21 cellular contexts compared by ENCODE assay signal in genomic region chr17:67456103-67456502, GRCh38.
DNase-seq lines count a peak whose midpoint lies in the region; ATAC-seq lines count a peak whose summit lies in the region.
"Had no signal": no experiment of that assay in that cellular context is flagged by ENCODE, and none has a peak within 500 bp of the region (broad histone marks: within the 10 kb centered on the region; RNA-seq: fewer than 3 reads in every experiment).

No MANE protein-coding gene starts in this region.

- H3K36me3 Mint-ChIP-seq in activated naive CD4-positive, alpha-beta T cell treated with anti-CD3 and anti-CD28 coated beads for 36 hours (ENCODE audit: low read depth): peaks cover 25% of the 10 kb centered on the region
- peaks cover 41% of the 10 kb centered on the region for H3K36me3 Mint-ChIP-seq in activated naive CD8-positive, alpha-beta T cell treated with anti-CD3 and anti-CD28 coated beads for 36 hours
- peaks cover 8 to 17% of the 10 kb centered on the region in 2 donors for H3K36me3 Mint-ChIP-seq in stimulated activated naive B cell treated with anti-CD40 and anti-IgM and Interleukin-4, amounts not matched to agents 10 μg/mL and 1 μg/mL and 100 μg/mL, for 72 hours

- ATAC-seq in stimulated activated naive B cell treated with anti-CD40 and anti-IgM and Interleukin-4, amounts not matched to agents 10 μg/mL and 1 μg/mL and 100 μg/mL, for 72 hours (replicated peaks): peak; percentile 57 to 62
- ATAC-seq: activated CD4-positive, CD25-positive, alpha-beta regulatory T cell treated with anti-CD3 and anti-CD28 coated beads, Interleukin-2, amount 50 U/mL, for 24 hours had no signal

- no peaks in the 10 kb centered on the region for H3K27me3 Mint-ChIP-seq in activated naive CD4-positive, alpha-beta T cell treated with anti-CD3 and anti-CD28 coated beads for 36 hours (ENCODE audit: low read depth)
- no peaks in the 10 kb centered on the region for H3K27me3 Mint-ChIP-seq in activated naive CD8-positive, alpha-beta T cell treated with anti-CD3 and anti-CD28 coated beads for 36 hours
- no peaks in the 10 kb centered on the region for H3K27me3 Mint-ChIP-seq in stimulated activated naive B cell treated with anti-CD40 and anti-IgM and Interleukin-4, amounts not matched to agents 10 μg/mL and 1 μg/mL and 100 μg/mL, for 72 hours
- H3K27me3 Mint-ChIP-seq: type B pancreatic cell had no signal

- H3K4me3 Mint-ChIP-seq in activated naive CD4-positive, alpha-beta T cell treated with anti-CD3 and anti-CD28 coated beads for 36 hours: no peak overlapping the region
- no peak overlapping the region for H3K4me3 Mint-ChIP-seq in activated naive CD8-positive, alpha-beta T cell treated with anti-CD3 and anti-CD28 coated beads for 36 hours
- peak overlapping the region in 1 of 2 donors; percentile 43 for H3K4me3 Mint-ChIP-seq in stimulated activated naive B cell treated with anti-CD40 and anti-IgM and Interleukin-4, amounts not matched to agents 10 μg/mL and 1 μg/mL and 100 μg/mL, for 72 hours
- H3K4me3 Mint-ChIP-seq: type B pancreatic cell had no signal

- intact Hi-C loops in activated naive CD4-positive, alpha-beta T cell treated with anti-CD3 and anti-CD28 coated beads for 36 hours (cut with micrococcal nuclease): no loop called here

- peaks cover 76% of the 10 kb centered on the region for H3K4me1 Mint-ChIP-seq in activated naive CD4-positive, alpha-beta T cell treated with anti-CD3 and anti-CD28 coated beads for 36 hours (ENCODE audit: low read depth)
- H3K4me1 Mint-ChIP-seq in activated naive CD8-positive, alpha-beta T cell treated with anti-CD3 and anti-CD28 coated beads for 36 hours: peaks cover 51% of the 10 kb centered on the region
- H3K4me1 Mint-ChIP-seq in stimulated activated naive B cell treated with anti-CD40 and anti-IgM and Interleukin-4, amounts not matched to agents 10 μg/mL and 1 μg/mL and 100 μg/mL, for 72 hours: peaks cover 14 to 21% of the 10 kb centered on the region in 2 donors

- no peak for DNase-seq in activated naive CD4-positive, alpha-beta T cell treated with anti-CD3 and anti-CD28 coated beads for 36 hours
- no peak for DNase-seq in activated naive CD4-positive, alpha-beta T cell (lab: John Stamatoyannopoulos, UW)
- DNase-seq in Kasumi-1 (lab: John Stamatoyannopoulos, UW) (peak; percentile 17 to 36), NK-92 (lab: John Stamatoyannopoulos, UW; ENCODE audit: unreplicated experiment) (no peak), cortex of kidney (lab: John Stamatoyannopoulos, UW) (no peak), EL (no peak)
- no peak for DNase-seq in activated naive CD8-positive, alpha-beta T cell treated with anti-CD3 and anti-CD28 coated beads for 36 hours
- no peak for DNase-seq in stimulated activated naive B cell treated with anti-CD40 and anti-IgM and Interleukin-4, amounts not matched to agents 10 μg/mL and 1 μg/mL and 100 μg/mL, for 72 hours
- DNase-seq: central memory CD4-positive, alpha-beta T cell; COR-L47; effector CD4-positive, alpha-beta T cell; esophagus squamous epithelium; left ventricle myocardium inferior; NCI-H69; occipital lobe; SJCRH30; stimulated activated CD4-positive, alpha-beta T cell treated with anti-CD3 and anti-CD28 coated beads, Interleukin-15, amount 100 ng/mL, for 24 hours; stomach; T1000 had no signal

- H3K27ac Mint-ChIP-seq in activated naive CD4-positive, alpha-beta T cell treated with anti-CD3 and anti-CD28 coated beads for 36 hours: peak overlapping the region; percentile 68
- H3K27ac Mint-ChIP-seq in activated naive CD8-positive, alpha-beta T cell treated with anti-CD3 and anti-CD28 coated beads for 36 hours: peak overlapping the region; percentile 40
- H3K27ac Mint-ChIP-seq in stimulated activated naive B cell treated with anti-CD40 and anti-IgM and Interleukin-4, amounts not matched to agents 10 μg/mL and 1 μg/mL and 100 μg/mL, for 72 hours: no peak overlapping the region
- H3K27ac Mint-ChIP-seq: type B pancreatic cell had no signal

- CTCF ChIA-PET in activated naive CD4-positive, alpha-beta T cell treated with anti-CD3 and anti-CD28 coated beads for 36 hours (lab: Charles Lee): interaction anchor here (0.6 to 3.6 kb wide), 3 partner anchors 12 to 63 kb away, joined by 3 to 20 read pairs (median 4); no protein-coding TSS in a partner anchor

- H3K9me3 Mint-ChIP-seq in activated naive CD4-positive, alpha-beta T cell treated with anti-CD3 and anti-CD28 coated beads for 36 hours: peaks cover 17% of the 10 kb centered on the region
- H3K9me3 Mint-ChIP-seq in activated naive CD8-positive, alpha-beta T cell treated with anti-CD3 and anti-CD28 coated beads for 36 hours: peaks cover 21% of the 10 kb centered on the region
- peaks cover 12 to 19% of the 10 kb centered on the region in 2 donors for H3K9me3 Mint-ChIP-seq in stimulated activated naive B cell treated with anti-CD40 and anti-IgM and Interleukin-4, amounts not matched to agents 10 μg/mL and 1 μg/mL and 100 μg/mL, for 72 hours

Comparison
In these comparisons a context has a peak if more than half of its experiments do, and no peak if none do; other contexts are left out.
1. DNase-seq: peak in Kasumi-1 (2 of 2); none in activated naive CD4-positive, alpha-beta T cell treated with anti-CD3 and anti-CD28 coated beads for 36 hours (single experiment), activated naive CD4-positive, alpha-beta T cell (0 of 4), activated naive CD8-positive, alpha-beta T cell treated with anti-CD3 and anti-CD28 coated beads for 36 hours (single experiment), stimulated activated naive B cell treated with anti-CD40 and anti-IgM and Interleukin-4, amounts not matched to agents 10 μg/mL and 1 μg/mL and 100 μg/mL, for 72 hours (single experiment), NK-92 (single experiment), cortex of kidney (single experiment) and EL (single experiment).